In genomic region chr21:45980697-45981096, GRCh38 we compare ENCODE assay signal across 8 cellular contexts. TPM values are rescaled to one million over a fixed set of nuclear protein-coding genes. Genes with fewer than 3 reads are reported as not detected.
A peak's percentile ranks its signal among the peaks of the same experiment; 100 is the strongest.
DNase-seq lines count a peak whose midpoint lies in the region; ATAC-seq and TF ChIP-seq lines count a peak whose summit lies in the region.
"Had no signal": no experiment of that assay in that cellular context is flagged by ENCODE, and none has a peak within 500 bp of the region (broad histone marks: within the 10 kb centered on the region; RNA-seq: fewer than 3 reads in every experiment).

No MANE protein-coding gene starts in this region.

- H3K27ac Mint-ChIP-seq in natural killer cell treated with Interleukin-12 subunit alpha and Interleukin-12 subunit beta and Interleukin-15 and Interleukin-18, amount 100 ng/mL, for 72 hours = no peak overlapping the region
- H3K27ac Mint-ChIP-seq: stimulated activated naive B cell treated with anti-CD40 and anti-IgM and Interleukin-4, amounts not matched to agents 10 μg/mL and 1 μg/mL and 100 μg/mL, for 72 hours had no signal

- TF ChIP-seq RAD21 in IMR-90 (IDR thresholded peaks at IDR 0.05; ENCODE audit: low read length) = no peak

- dilution Hi-C loops in IMR-90 (cut with HindIII; ENCODE audit: low sequenced_read_pairs, unreplicated experiment) = no loop called here

- H4K91ac ChIP-seq in IMR-90 (ENCODE audit: insufficient read depth, low read depth, low read length) = peak overlapping the region; percentile 80

- H3K36me3 ChIP-seq in IMR-90 (ENCODE audit: control insufficient read depth, insufficient read depth, low read length) (peaks cover 31% of the 10 kb centered on the region), mesendoderm (ENCODE audit: control insufficient read depth, insufficient read depth, low read length) (peaks cover 10% of the 10 kb centered on the region), upper lobe of left lung (peaks cover 0 to 6% (median 3%) of the 10 kb centered on the region in 4 donors), Karpas-422 (ENCODE audit: insufficient read depth, low read length) (no peaks in the 10 kb centered on the region)

- H2AK5ac ChIP-seq in IMR-90 (ENCODE audit: low read depth, low read length) (peak overlapping the region; percentile 41), mesendoderm (ENCODE audit: low read length) (no peak overlapping the region)

- DNase-seq in IMR-90 (no peak), caudate nucleus (lab: John Stamatoyannopoulos, UW) (no peak), mesendoderm (no peak), upper lobe of left lung (no peak), T-helper 1 cell (no peak), Karpas-422 (no peak)
- no peak for DNase-seq in natural killer cell treated with Interleukin-12 subunit alpha and Interleukin-12 subunit beta and Interleukin-15 and Interleukin-18, amount 100 ng/mL, for 72 hours (ENCODE audit: low spot score)

- H2BK5ac ChIP-seq in IMR-90 (ENCODE audit: low read depth, low read length, poor library complexity, severe bottlenecking) (peak overlapping the region; percentile 77), mesendoderm (ENCODE audit: low read length) (peak overlapping the region; percentile 73)

- intact Hi-C loops in IMR-90 (cut with micrococcal nuclease) = loop anchor here (2.0 kb wide), 1 partner anchor 76 kb away; no protein-coding TSS in a partner anchor

- POLR2A ChIA-PET in IMR-90 (lab: Charles Lee; ENCODE audit: unreplicated experiment) = interaction anchor here (0.8 to 0.9 kb wide), 2 partner anchors 68 to 112 kb away, joined by 3 read pairs; no protein-coding TSS in a partner anchor

- peaks cover 39% of the 10 kb centered on the region for H3K79me2 ChIP-seq in mesendoderm (ENCODE audit: control insufficient read depth, insufficient read depth, low read length)
- no peaks in the 10 kb centered on the region for H3K79me2 ChIP-seq in Karpas-422 (ENCODE audit: low read length)

- no peak overlapping the region for H3K4me3 Mint-ChIP-seq in natural killer cell treated with Interleukin-12 subunit alpha and Interleukin-12 subunit beta and Interleukin-15 and Interleukin-18, amount 100 ng/mL, for 72 hours
- H3K4me3 Mint-ChIP-seq: stimulated activated naive B cell treated with anti-CD40 and anti-IgM and Interleukin-4, amounts not matched to agents 10 μg/mL and 1 μg/mL and 100 μg/mL, for 72 hours had no signal

- TF ChIP-seq CTCF in IMR-90 (conservative IDR thresholded peaks at IDR 0.05; ENCODE audit: low read depth, low read length) (no peak), upper lobe of left lung (IDR thresholded peaks at IDR 0.05) (no peak)

- peak overlapping the region; percentile 80 for H3K4me2 ChIP-seq in IMR-90 (ENCODE audit: low read depth, low read length)
- peak overlapping the region; percentile 55 for H3K4me2 ChIP-seq in mesendoderm (ENCODE audit: low read length)
- no peak overlapping the region for H3K4me2 ChIP-seq in Karpas-422 (ENCODE audit: low read depth, low read length, poor library complexity, severe bottlenecking)

- TF ChIP-seq POLR2A in IMR-90 (IDR thresholded peaks at IDR 0.05; ENCODE audit: low read depth, low read length) (no peak), upper lobe of left lung (IDR thresholded peaks at IDR 0.05) (no peak)

- H3K4ac ChIP-seq in IMR-90 (ENCODE audit: low read depth, low read length) (peak overlapping the region; percentile 86; the same call in 1 of the 2 replicates), mesendoderm (ENCODE audit: low read depth, low read length) (no peak overlapping the region)

- peak overlapping the region; percentile 64; the same call in 1 of the 2 replicates for H2BK120ac ChIP-seq in IMR-90 (ENCODE audit: low read depth, low read length)
- no peak overlapping the region for H2BK120ac ChIP-seq in mesendoderm (ENCODE audit: low read depth, low read length)

- H3K9ac ChIP-seq in IMR-90 (ENCODE audit: low read depth, low read length) = peak overlapping the region; percentile 62
- peak overlapping the region; percentile 83 for H3K9ac ChIP-seq in mesendoderm (ENCODE audit: low read length)
- H3K9ac ChIP-seq in Karpas-422 (ENCODE audit: low read length) = no peak overlapping the region

- H3K23ac ChIP-seq in IMR-90 (ENCODE audit: low read depth, low read length) = peak overlapping the region; percentile 77
- no peak overlapping the region for H3K23ac ChIP-seq in mesendoderm (ENCODE audit: low read length)

- no peak overlapping the region for H2AFZ ChIP-seq in IMR-90 (replicated peaks; ENCODE audit: low read length, poor library complexity)
- no peak overlapping the region for H2AFZ ChIP-seq in Karpas-422 (ENCODE audit: low read length)

- H2BK15ac ChIP-seq in IMR-90 (ENCODE audit: low read depth, low read length) (peak overlapping the region; percentile 30; the same call in 1 of the 3 replicates), mesendoderm (replicated peaks; ENCODE audit: low read depth) (no peak overlapping the region)

- no peaks in the 10 kb centered on the region for H3K27me3 ChIP-seq in IMR-90 (ENCODE audit: control insufficient read depth, insufficient read depth, low read length)
- no peaks in the 10 kb centered on the region for H3K27me3 ChIP-seq in mesendoderm (ENCODE audit: insufficient read depth, low read length, poor library complexity)
- H3K27me3 ChIP-seq in upper lobe of left lung = peaks cover 0 to 5% (median 0%) of the 10 kb centered on the region in 4 donors
- no peaks in the 10 kb centered on the region for H3K27me3 ChIP-seq in Karpas-422 (ENCODE audit: low read length)

- TF ChIP-seq EP300 in upper lobe of left lung (IDR thresholded peaks at IDR 0.05) = no peak

- H3K27me3 Mint-ChIP-seq in natural killer cell treated with Interleukin-12 subunit alpha and Interleukin-12 subunit beta and Interleukin-15 and Interleukin-18, amount 100 ng/mL, for 72 hours = peaks cover 16 to 19% of the 10 kb centered on the region in 2 donors

- H3K27ac ChIP-seq in IMR-90 (ENCODE audit: insufficient read depth, low read length) = peak overlapping the region; percentile 73; the same call in 1 of the 2 replicates
- H3K27ac ChIP-seq in caudate nucleus (ENCODE audit: low read depth, low read length) = peak overlapping the region; percentile 16
- H3K27ac ChIP-seq in mesendoderm (ENCODE audit: low read depth, low read length) = peak overlapping the region; percentile 95
- peak overlapping the region; percentile 48 to 80 (median 64) for H3K27ac ChIP-seq in upper lobe of left lung
- H3K27ac ChIP-seq in Karpas-422 (ENCODE audit: low read length) = no peak overlapping the region

- H4K5ac ChIP-seq in IMR-90 (ENCODE audit: low read depth, low read length) = 0 out of 2 replicates have a peak overlapping the region, but pooled peaks have one; percentile 12
- no peak overlapping the region for H4K5ac ChIP-seq in mesendoderm (ENCODE audit: low read length)

- H2BK20ac ChIP-seq in IMR-90 (ENCODE audit: low read depth, low read length) = peak overlapping the region; percentile 44; the same call in 1 of the 2 replicates

- no peaks in the 10 kb centered on the region for H3K9me3 ChIP-seq in IMR-90 (ENCODE audit: control insufficient read depth, insufficient read depth, low read length)
- no peaks in the 10 kb centered on the region for H3K9me3 ChIP-seq in upper lobe of left lung
- H3K9me3 ChIP-seq in Karpas-422 (ENCODE audit: low read length) = no peaks in the 10 kb centered on the region

- H3K56ac ChIP-seq in IMR-90 (ENCODE audit: extremely low read depth, insufficient read depth, low read length) (peak overlapping the region; percentile 67), mesendoderm (ENCODE audit: low read length) (peak overlapping the region; percentile 92)

- no peaks in the 10 kb centered on the region for H3K36me3 Mint-ChIP-seq in natural killer cell treated with Interleukin-12 subunit alpha and Interleukin-12 subunit beta and Interleukin-15 and Interleukin-18, amount 100 ng/mL, for 72 hours
- H3K36me3 Mint-ChIP-seq: stimulated activated naive B cell treated with anti-CD40 and anti-IgM and Interleukin-4, amounts not matched to agents 10 μg/mL and 1 μg/mL and 100 μg/mL, for 72 hours had no signal

- peaks cover 41% of the 10 kb centered on the region for H4K20me1 ChIP-seq in IMR-90 (ENCODE audit: insufficient read depth, low read length)
- H4K20me1 ChIP-seq in Karpas-422 (ENCODE audit: insufficient read depth, low read depth, low read length) = no peaks in the 10 kb centered on the region

- peaks cover 6 to 10% of the 10 kb centered on the region in 2 donors for H3K4me1 Mint-ChIP-seq in natural killer cell treated with Interleukin-12 subunit alpha and Interleukin-12 subunit beta and Interleukin-15 and Interleukin-18, amount 100 ng/mL, for 72 hours (ENCODE audit: low read depth in 2 of 2)

- H4K8ac ChIP-seq in IMR-90 (ENCODE audit: low read depth in 2 of 2, low read length in 2 of 2) (peak overlapping the region; percentile 0 to 68; a peak in 3 of 4 replicates), mesendoderm (ENCODE audit: low read depth, low read length) (no peak overlapping the region)

- H3K9me2 ChIP-seq in Karpas-422 (replicated peaks; ENCODE audit: insufficient read depth, low read length) = no peaks in the 10 kb centered on the region

- H3K18ac ChIP-seq in IMR-90 (ENCODE audit: low read depth, low read length) = peak overlapping the region; percentile 52; the same call in 1 of the 2 replicates
- H3K18ac ChIP-seq in mesendoderm (ENCODE audit: low read length) = peak overlapping the region; percentile 31

- peak overlapping the region; percentile 49; the same call in 1 of the 2 replicates for H3K4me3 ChIP-seq in IMR-90 (ENCODE audit: insufficient read depth, low read depth, low read length)
- no peak overlapping the region for H3K4me3 ChIP-seq in mesendoderm (ENCODE audit: low read length)
- peak overlapping the region in 3 of 4 donors; percentile 29 to 81 (median 78) for H3K4me3 ChIP-seq in upper lobe of left lung
- no peak overlapping the region for H3K4me3 ChIP-seq in Karpas-422 (ENCODE audit: low read length)

- ATAC-seq in IMR-90 (ENCODE audit: low read depth) (no peak), upper lobe of left lung (ENCODE audit: low FRiP score in 2 of 2) (no peak)
- ATAC-seq in natural killer cell treated with Interleukin-12 subunit alpha and Interleukin-12 subunit beta and Interleukin-15 and Interleukin-18, amount 100 ng/mL, for 72 hours = no peak

- CTCF ChIA-PET in IMR-90 (lab: Yijun Ruan, JAX) = interaction anchor here (1.0 kb wide), 1 partner anchor 70 kb away, joined by 3 read pairs; no protein-coding TSS in a partner anchor

- H3K14ac ChIP-seq in IMR-90 (replicated peaks; ENCODE audit: low read depth, low read length) = peak overlapping the region; percentile 86

- peaks cover 24% of the 10 kb centered on the region for H3K4me1 ChIP-seq in IMR-90 (ENCODE audit: control insufficient read depth, insufficient read depth, low read length)
- H3K4me1 ChIP-seq in mesendoderm (ENCODE audit: control insufficient read depth, low read depth, low read length) = peaks cover 2% of the 10 kb centered on the region
- peaks cover 5 to 17% (median 15%) of the 10 kb centered on the region in 4 donors for H3K4me1 ChIP-seq in upper lobe of left lung
- H3K4me1 ChIP-seq in Karpas-422 (ENCODE audit: low read length) = no peaks in the 10 kb centered on the region

- H2AK9ac ChIP-seq in IMR-90 (replicated peaks; ENCODE audit: low read depth, low read length, poor library complexity) = no peak overlapping the region

- H3K79me1 ChIP-seq in IMR-90 (ENCODE audit: low read depth in 1 of 2, low read length in 2 of 2) (peaks cover 2 to 51% of the 10 kb centered on the region in 2 experiments; a peak in 2 of 4 replicates), mesendoderm (ENCODE audit: low read length) (peaks cover 14% of the 10 kb centered on the region)

- peaks cover 6% of the 10 kb centered on the region for H3K9me1 ChIP-seq in IMR-90 (ENCODE audit: insufficient read depth, low read length)

- H3K9me3 Mint-ChIP-seq in natural killer cell treated with Interleukin-12 subunit alpha and Interleukin-12 subunit beta and Interleukin-15 and Interleukin-18, amount 100 ng/mL, for 72 hours = peaks cover 6% of the 10 kb centered on the region

- no TSS peak for BruUV-seq in IMR-90 (replicated peaks; lab: Mats Ljungman, UMichigan)

- in situ Hi-C loops in IMR-90 (cut with MboI; ENCODE audit: low sequenced_read_pairs) = no loop called here

RNA-seq across cellular contexts. Expression of gene COL6A1, which starts 0.9 kb away (rescaled TPM):
- 173 and 186 TPM in 2 replicates for total RNA-seq in IMR-90 (2012; rRNA removed)
- polyA plus RNA-seq in IMR-90 (2012; rRNA removed) = 1,556 and 1,578 TPM in 2 replicates
- 1,992 and 3,331 TPM in 2 replicates for polyA plus RNA-seq in IMR-90 (2012; cell fraction: cytosol; rRNA removed)
- 5,237 and 11,886 TPM in 2 replicates for polyA plus RNA-seq in IMR-90 (2012; cell fraction: nucleus; rRNA removed; ENCODE audit: low replicate concordance)
- 187 TPM for polyA plus RNA-seq in mesendoderm (2013, experiment 1 of 2)
- 175 TPM for polyA plus RNA-seq in mesendoderm (2013, experiment 2 of 2)
- 100 to 1,000 TPM in 5 of 6 donors, 10 to 100 TPM in 1; 61.9 to 351 (median 205) TPM for total RNA-seq in upper lobe of left lung
- total RNA-seq in Karpas-422 (2014; rRNA removed; shearing (Covaris generic); ENCODE audit: low replicate concordance) = not detected in 2 replicates
- not detected for total RNA-seq in natural killer cell treated with Interleukin-12 subunit alpha and Interleukin-12 subunit beta and Interleukin-15 and Interleukin-18, amount 100 ng/mL, for 72 hours

Comparison
In these comparisons a context has a peak if more than half of its experiments do, and no peak if none do; other contexts are left out.
1. H3K4me3 ChIP-seq: peak in IMR-90 (single experiment) and upper lobe of left lung (3 of 4); none in mesendoderm (single experiment) and Karpas-422 (single experiment).
2. RNA of gene COL6A1, which starts 0.9 kb away (total RNA-seq): 61.9 to 351 TPM in upper lobe of left lung and 173 to 186 TPM in IMR-90; not detected in natural killer cell treated with Interleukin-12 subunit alpha and Interleukin-12 subunit beta and Interleukin-15 and Interleukin-18, amount 100 ng/mL, for 72 hours and not detected in Karpas-422; every median in the first group is over 10 times any median in the second.